In genomic region chr2:72527424-72527823, GRCh38 we compare ENCODE assay signal across 25 cellular contexts.
DNase-seq lines count a peak whose midpoint lies in the region; ATAC-seq, FAIRE-seq and TF ChIP-seq lines count a peak whose summit lies in the region.
"Had no signal": no experiment of that assay in that cellular context is flagged by ENCODE, and none has a peak within 500 bp of the region (broad histone marks: within the 10 kb centered on the region; RNA-seq: fewer than 3 reads in every experiment).

No MANE protein-coding gene starts in this region.

- no peak for TF ChIP-seq POLR2A in HepG2 (IDR thresholded peaks at IDR 0.05; ENCODE audit: insufficient read depth in 1 of 2, low read depth in 2 of 2, low read length in 2 of 2)
- no peak for TF ChIP-seq POLR2A in right lobe of liver (IDR thresholded peaks at IDR 0.05)
- no peak for TF ChIP-seq POLR2A in GM12892 (IDR thresholded peaks at IDR 0.05; ENCODE audit: low read depth, low read length)

- no peak overlapping the region for H3K9ac ChIP-seq in HepG2 (ENCODE audit: insufficient read depth, low read depth, low read length)
- H3K9ac ChIP-seq: BLaER1 treated with 17β-estradiol and CSF1 and Interleukin-3, amounts not matched to agents 10 nM and 100 nM had no signal

- no peak overlapping the region for H3K27ac ChIP-seq in HepG2 (ENCODE audit: extremely low read length, insufficient read depth, low read length)
- no peak overlapping the region for H3K27ac ChIP-seq in right lobe of liver
- H3K27ac ChIP-seq: BLaER1 treated with 17β-estradiol and CSF1 and Interleukin-3, amounts not matched to agents 10 nM and 100 nM; HL-60; SJCRH30 had no signal

- CTCF ChIA-PET in HepG2 (lab: Yijun Ruan, JAX; ENCODE audit: low intra/inter-chr PET ratio, low total read pairs): no interaction called here

- H3K4me1 Mint-ChIP-seq in type B pancreatic cell (ENCODE audit: unreplicated experiment): peaks cover 28% of the 10 kb centered on the region

- no TSS peak for BruUV-seq in HepG2 (replicated peaks; lab: Mats Ljungman, UMichigan)

- intact Hi-C loops in HepG2 (cut with micrococcal nuclease; ENCODE audit: unreplicated experiment): no loop called here
- intact Hi-C loops in right lobe of liver (cut with DNase I): no loop called here

- H3K4me1 ChIP-seq in HepG2 (ENCODE audit: insufficient read depth, low read length) (no peaks in the 10 kb centered on the region), right lobe of liver (no peaks in the 10 kb centered on the region)
- H3K4me1 ChIP-seq: BLaER1 treated with 17β-estradiol and CSF1 and Interleukin-3, amounts not matched to agents 10 nM and 100 nM; SJCRH30 had no signal

- ATAC-seq in HepG2: no peak
- ATAC-seq in right lobe of liver: no peak
- ATAC-seq: PC-3, Right ventricle myocardium inferior had no signal

- H3K4me2 ChIP-seq in HepG2 (ENCODE audit: low read depth, low read length): no peak overlapping the region
- H3K4me2 ChIP-seq: BLaER1 treated with 17β-estradiol and CSF1 and Interleukin-3, amounts not matched to agents 10 nM and 100 nM had no signal

- no peaks in the 10 kb centered on the region for H3K9me3 ChIP-seq in HepG2 (ENCODE audit: low read length)
- H3K9me3 ChIP-seq in right lobe of liver: no peaks in the 10 kb centered on the region
- H3K9me3 ChIP-seq: BLaER1 treated with 17β-estradiol and CSF1 and Interleukin-3, amounts not matched to agents 10 nM and 100 nM; MG63; SJCRH30 had no signal

- no peak overlapping the region for H3K4me3 Mint-ChIP-seq in type B pancreatic cell
- H3K4me3 Mint-ChIP-seq: CD4-positive, alpha-beta T cell had no signal

- H3K9me3 Mint-ChIP-seq in type B pancreatic cell: no peaks in the 10 kb centered on the region
- H3K9me3 Mint-ChIP-seq: CD4-positive, alpha-beta T cell had no signal

- H3K4me3 ChIP-seq in HepG2 (replicated peaks in 1 of 3; ENCODE audit: insufficient read depth in 1 of 3, low read depth in 2 of 3, low read length in 3 of 3): no peak overlapping the region
- H3K4me3 ChIP-seq in right lobe of liver: no peak overlapping the region
- H3K4me3 ChIP-seq in cardiac fibroblast (replicated peaks in 1 of 2; ENCODE audit: low read depth in 2 of 2, low read length in 2 of 2): no peak overlapping the region
- no peak overlapping the region for H3K4me3 ChIP-seq in fibroblast of the aortic adventitia (ENCODE audit: low read depth, low read length)
- H3K4me3 ChIP-seq: BLaER1 treated with 17β-estradiol and CSF1 and Interleukin-3, amounts not matched to agents 10 nM and 100 nM; MG63; SJCRH30 had no signal

- no peaks in the 10 kb centered on the region for H3K27me3 Mint-ChIP-seq in type B pancreatic cell
- H3K27me3 Mint-ChIP-seq: CD4-positive, alpha-beta T cell had no signal

- no peaks in the 10 kb centered on the region for H3K27me3 ChIP-seq in HepG2 (ENCODE audit: control insufficient read depth in 1 of 2, insufficient read depth in 2 of 2, low read length in 2 of 2)
- H3K27me3 ChIP-seq in right lobe of liver: no peaks in the 10 kb centered on the region
- H3K27me3 ChIP-seq: BLaER1 treated with 17β-estradiol and CSF1 and Interleukin-3, amounts not matched to agents 10 nM and 100 nM; MG63; SJCRH30 had no signal

- no peak overlapping the region for H3K27ac Mint-ChIP-seq in type B pancreatic cell
- H3K27ac Mint-ChIP-seq: CD4-positive, alpha-beta T cell had no signal

- no peak for TF ChIP-seq RAD21 in HepG2 (CRISPR knock-in tag; IDR thresholded peaks at IDR 0.05)

- no peak for TF ChIP-seq EP300 in HepG2 (IDR thresholded peaks at IDR 0.05; ENCODE audit: low read depth in 2 of 2, low read length in 2 of 2)
- TF ChIP-seq EP300 in HepG2 (CRISPR knock-in tag; IDR thresholded peaks at IDR 0.05; ENCODE audit: borderline replicate concordance): no peak

- FAIRE-seq in HepG2 (lab: Jason Lieb, UNC): no peak
- no peak for FAIRE-seq in GM12892 (lab: Jason Lieb, UNC)
- FAIRE-seq: D721Med, GM18507, H54 had no signal

- in situ Hi-C loops in HepG2 (cut with HindIII; ENCODE audit: extremely low pct_ligation_motif_present, low pct_unique_long_range_greater_than_20kb): no loop called here

- DNase-seq in HepG2 (ENCODE audit: low spot score) (no peak), right lobe of liver (no peak), cardiac fibroblast (ENCODE audit: low read depth in 2 of 2) (peak; percentile 34 to 41), fibroblast of the aortic adventitia (ENCODE audit: low read depth) (peak; percentile 30), type B pancreatic cell (ENCODE audit: extremely low spot score, unreplicated experiment) (no peak), GM12892 (ENCODE audit: insufficient read length) (no peak)
- no peak for DNase-seq in stimulated activated CD4-positive, alpha-beta T cell treated with anti-CD3 and anti-CD28 coated beads, Interleukin-4, amount 100 ng/mL, for 1 hour
- DNase-seq: CD4-positive, alpha-beta T cell; MG63; NCI-H1105; NCI-H1436 treated with DMSO at 0.1 percent for 48 hours; NCI-H1930; NCI-H2107; NCI-H446; NCI-H526; NCI-H82; NK-92 treated with Interleukin-12 subunit alpha and Interleukin-12 subunit beta, amount 100 ng/mL, for 24 hours; PC-3; SJCRH30 had no signal

- no peaks in the 10 kb centered on the region for H3K36me3 Mint-ChIP-seq in type B pancreatic cell

- H3K36me3 ChIP-seq in HepG2 (replicated peaks in 1 of 2; ENCODE audit: control insufficient read depth in 1 of 2, insufficient read depth in 2 of 2, low read length in 2 of 2) (no peaks in the 10 kb centered on the region), right lobe of liver (no peaks in the 10 kb centered on the region)
- H3K36me3 ChIP-seq: BLaER1 treated with 17β-estradiol and CSF1 and Interleukin-3, amounts not matched to agents 10 nM and 100 nM; MG63; SJCRH30 had no signal

- no peaks in the 10 kb centered on the region for H3K79me2 ChIP-seq in HepG2 (ENCODE audit: insufficient read depth, low read length)

- POLR2A ChIA-PET in HepG2 (lab: Yijun Ruan, JAX): no interaction called here

- TF ChIP-seq CTCF in HepG2 (CRISPR knock-in tag; IDR thresholded peaks at IDR 0.05) (no peak), right lobe of liver (IDR thresholded peaks at IDR 0.05) (no peak), cardiac fibroblast (IDR thresholded peaks at IDR 0.05; ENCODE audit: low read depth, low read length) (no peak), fibroblast of the aortic adventitia (IDR thresholded peaks at IDR 0.05; ENCODE audit: insufficient read depth, low read length) (no peak), type B pancreatic cell (conservative IDR thresholded peaks at IDR 0.05) (no peak)

- H2AFZ ChIP-seq in HepG2 (ENCODE audit: low read length): no peak overlapping the region

- no peaks in the 10 kb centered on the region for H4K20me1 ChIP-seq in HepG2 (ENCODE audit: insufficient read depth, low read length)
- H4K20me1 ChIP-seq: BLaER1 treated with 17β-estradiol and CSF1 and Interleukin-3, amounts not matched to agents 10 nM and 100 nM had no signal

- 93% methylated on average over 1 of the region's 1 CpG for WGBS in HepG2 (ENCODE audit: low lambda C conversion rate)
- WGBS in right lobe of liver (ENCODE audit: insufficient coverage, low coverage, low lambda C conversion rate, missing lambda C conversion rate): 92% methylated on average over 1 of the region's 1 CpG

TF ChIP-seq in HepG2, 621 proteins besides CTCF, POLR2A, EP300 and RAD21:
- TF ChIP-seq CEBPB (IDR thresholded peaks at IDR 0.05; ENCODE audit: borderline replicate concordance, low read depth, low read length): peak; percentile 47; the same call in 1 of the 2 replicates
- TF ChIP-seq ZNF780A (CRISPR knock-in tag; IDR thresholded peaks at IDR 0.05): no peak

Comparison
In these comparisons a context has a peak if more than half of its experiments do, and no peak if none do; other contexts are left out.
1. DNase-seq: peak in cardiac fibroblast (2 of 2) and fibroblast of the aortic adventitia (single experiment); none in HepG2 (single experiment), right lobe of liver (0 of 3), stimulated activated CD4-positive, alpha-beta T cell treated with anti-CD3 and anti-CD28 coated beads, Interleukin-4, amount 100 ng/mL, for 1 hour (single experiment), type B pancreatic cell (single experiment) and GM12892 (single experiment).